In genomic region chr12:68970951-68971350, GRCh38 we compare ENCODE assay signal across 21 cellular contexts.
"Had no signal": no experiment of that assay in that cellular context is flagged by ENCODE, and none has a peak within 500 bp of the region (broad histone marks: within the 10 kb centered on the region; RNA-seq: fewer than 3 reads in every experiment).

No MANE protein-coding gene starts in this region.

- H3K27me3 Mint-ChIP-seq: activated CD4-positive, alpha-beta T cell treated with anti-CD3 and anti-CD28 coated beads for 36 hours; activated CD8-positive, alpha-beta memory T cell treated with anti-CD3 and anti-CD28 coated beads, Interleukin-2, amount 10 ng/mL, durations not matched to agents 7 days and 5 days; memory B cell; naive thymus-derived CD4-positive, alpha-beta T cell; stimulated activated naive CD8-positive, alpha-beta T cell treated with anti-CD3 and anti-CD28 coated beads, Interleukin-15, Interleukin-2, amounts not matched to agents 100 ng/mL and 50 ng/mL, for 24 hours had no signal

- H3K36me3 Mint-ChIP-seq: activated CD4-positive, alpha-beta memory T cell treated with anti-CD3 and anti-CD28 coated beads for 36 hours; activated CD8-positive, alpha-beta memory T cell treated with anti-CD3 and anti-CD28 coated beads, Interleukin-2, amount 10 ng/mL, durations not matched to agents 7 days and 5 days; immature natural killer cell; memory B cell; naive thymus-derived CD4-positive, alpha-beta T cell had no signal

- DNase-seq: activated CD4-positive, alpha-beta memory T cell treated with anti-CD3 and anti-CD28 coated beads for 36 hours; activated CD4-positive, alpha-beta T cell treated with anti-CD3 and anti-CD28 coated beads for 36 hours; activated CD8-positive, alpha-beta memory T cell treated with anti-CD3 and anti-CD28 coated beads, Interleukin-2, amount 10 ng/mL, durations not matched to agents 7 days and 5 days; activated naive CD4-positive, alpha-beta T cell treated with anti-CD3 and anti-CD28 coated beads, Interleukin-2, amount 50 U/mL, for 16 hours; activated T-cell treated with anti-CD3 and anti-CD28 coated beads, Interleukin-2, amount 50 U/mL, for 1 hour; caudate nucleus; head of caudate nucleus; immature natural killer cell; left cardiac atrium; mucosa of descending colon; naive thymus-derived CD4-positive, alpha-beta T cell; ovary; spleen; T-helper 2 cell had no signal

- H3K9me3 ChIP-seq: adrenal gland, mucosa of descending colon, ovary, spleen had no signal

- H3K9me3 Mint-ChIP-seq: activated CD4-positive, alpha-beta memory T cell treated with anti-CD3 and anti-CD28 coated beads for 36 hours; immature natural killer cell; memory B cell; naive thymus-derived CD4-positive, alpha-beta T cell; stimulated activated naive CD8-positive, alpha-beta T cell treated with anti-CD3 and anti-CD28 coated beads, Interleukin-15, Interleukin-2, amounts not matched to agents 100 ng/mL and 50 ng/mL, for 24 hours had no signal

- H3K4me3 ChIP-seq: adrenal gland, mucosa of descending colon, ovary, spleen had no signal

- H3K36me3 ChIP-seq: adrenal gland, ovary, spleen had no signal

- H3K4me1 ChIP-seq: adrenal gland, spleen had no signal

- FAIRE-seq: colon, endometrium, urothelium cell line had no signal

- H3K27me3 ChIP-seq: adrenal gland, ovary, spleen had no signal

- H3K4me1 Mint-ChIP-seq: activated CD4-positive, alpha-beta T cell treated with anti-CD3 and anti-CD28 coated beads for 36 hours; activated CD8-positive, alpha-beta memory T cell treated with anti-CD3 and anti-CD28 coated beads, Interleukin-2, amount 10 ng/mL, durations not matched to agents 7 days and 5 days; immature natural killer cell; memory B cell had no signal

- H3K4me3 Mint-ChIP-seq: activated CD4-positive, alpha-beta memory T cell treated with anti-CD3 and anti-CD28 coated beads for 36 hours; activated CD4-positive, alpha-beta T cell treated with anti-CD3 and anti-CD28 coated beads for 36 hours; activated CD8-positive, alpha-beta memory T cell treated with anti-CD3 and anti-CD28 coated beads, Interleukin-2, amount 10 ng/mL, durations not matched to agents 7 days and 5 days; immature natural killer cell; memory B cell; naive thymus-derived CD4-positive, alpha-beta T cell; stimulated activated naive CD8-positive, alpha-beta T cell treated with anti-CD3 and anti-CD28 coated beads, Interleukin-15, Interleukin-2, amounts not matched to agents 100 ng/mL and 50 ng/mL, for 24 hours had no signal

- H3K27ac Mint-ChIP-seq: activated CD4-positive, alpha-beta memory T cell treated with anti-CD3 and anti-CD28 coated beads for 36 hours; activated CD4-positive, alpha-beta T cell treated with anti-CD3 and anti-CD28 coated beads for 36 hours; activated CD8-positive, alpha-beta memory T cell treated with anti-CD3 and anti-CD28 coated beads, Interleukin-2, amount 10 ng/mL, durations not matched to agents 7 days and 5 days; immature natural killer cell; memory B cell; naive thymus-derived CD4-positive, alpha-beta T cell; stimulated activated naive CD8-positive, alpha-beta T cell treated with anti-CD3 and anti-CD28 coated beads, Interleukin-15, Interleukin-2, amounts not matched to agents 100 ng/mL and 50 ng/mL, for 24 hours had no signal

- ATAC-seq: activated CD8-positive, alpha-beta memory T cell treated with anti-CD3 and anti-CD28 coated beads, Interleukin-2, amount 10 ng/mL, durations not matched to agents 7 days and 5 days; left cardiac atrium; mucosa of descending colon; naive thymus-derived CD4-positive, alpha-beta T cell; sciatic nerve had no signal

- H3K27ac ChIP-seq: adrenal gland, ovary, spleen had no signal
